16 cellular contexts compared by ENCODE assay signal in genomic region chr1:173758980-173759379, GRCh38.
"Had no signal": no experiment of that assay in that cellular context is flagged by ENCODE, and none has a peak within 500 bp of the region (broad histone marks: within the 10 kb centered on the region; RNA-seq: fewer than 3 reads in every experiment).

No MANE protein-coding gene starts in this region.

- H3K4me1 Mint-ChIP-seq: mesothelial cell of epicardium, WTC11 had no signal

- H3K4me2 ChIP-seq: smooth muscle cell had no signal

- H3K4me3 Mint-ChIP-seq: activated naive CD8-positive, alpha-beta T cell treated with anti-CD3 and anti-CD28 coated beads for 36 hours; activated T-helper 1 cell treated with anti-CD3 and anti-CD28 coated beads, Interleukin-12 subunit alpha, Interleukin-12 subunit beta, Interleukin-2, Interleukin-4 antibody, amounts not matched to agents 30 ng/mL and 10 ng/mL and 1 ng/mL, durations not matched to agents 14 hours and 24 hours and 36 hours; mesothelial cell of epicardium; stimulated activated naive B cell treated with anti-CD40 and anti-IgM and Interleukin-4, amounts not matched to agents 10 μg/mL and 1 μg/mL and 100 μg/mL, for 72 hours; WTC11 had no signal

- H3K4me3 ChIP-seq: colonic mucosa, left lung, sigmoid colon, smooth muscle cell, upper lobe of left lung had no signal

- H3K27ac ChIP-seq: colonic mucosa, left lung, sigmoid colon, upper lobe of left lung had no signal

- H3K4me1 ChIP-seq: colonic mucosa, left lung, sigmoid colon, upper lobe of left lung had no signal

- ATAC-seq: left lung; naive thymus-derived CD8-positive, alpha-beta T cell; stimulated activated naive B cell treated with anti-CD40 and anti-IgM and Interleukin-4, amounts not matched to agents 10 μg/mL and 1 μg/mL and 100 μg/mL, for 72 hours; WTC11 had no signal

- H3K27me3 ChIP-seq: colonic mucosa, left lung, sigmoid colon, upper lobe of left lung had no signal

- DNase-seq: activated naive CD8-positive, alpha-beta T cell treated with anti-CD3 and anti-CD28 coated beads for 36 hours; colonic mucosa; foreskin melanocyte; left lung; naive thymus-derived CD8-positive, alpha-beta T cell; retina; sigmoid colon; stimulated activated CD4-positive, alpha-beta T cell treated with anti-CD3 and anti-CD28 coated beads, Interleukin-15, amount 100 ng/mL, for 24 hours; stimulated activated naive B cell treated with anti-CD40 and anti-IgM and Interleukin-4, amounts not matched to agents 10 μg/mL and 1 μg/mL and 100 μg/mL, for 72 hours; T-helper 9 cell had no signal

- H3K27ac Mint-ChIP-seq: activated naive CD8-positive, alpha-beta T cell treated with anti-CD3 and anti-CD28 coated beads for 36 hours; activated T-helper 1 cell treated with anti-CD3 and anti-CD28 coated beads, Interleukin-12 subunit alpha, Interleukin-12 subunit beta, Interleukin-2, Interleukin-4 antibody, amounts not matched to agents 30 ng/mL and 10 ng/mL and 1 ng/mL, durations not matched to agents 14 hours and 24 hours and 36 hours; mesothelial cell of epicardium; progenitor cell of endocrine pancreas; stimulated activated naive B cell treated with anti-CD40 and anti-IgM and Interleukin-4, amounts not matched to agents 10 μg/mL and 1 μg/mL and 100 μg/mL, for 72 hours; WTC11 had no signal

- H3K27me3 Mint-ChIP-seq: activated naive CD8-positive, alpha-beta T cell treated with anti-CD3 and anti-CD28 coated beads for 36 hours; naive thymus-derived CD8-positive, alpha-beta T cell; progenitor cell of endocrine pancreas; stimulated activated naive B cell treated with anti-CD40 and anti-IgM and Interleukin-4, amounts not matched to agents 10 μg/mL and 1 μg/mL and 100 μg/mL, for 72 hours had no signal
